21 cellular contexts compared by ENCODE assay signal in genomic region chr1:31668303-31668883, GRCh38. TPM values are rescaled to one million over a fixed set of nuclear protein-coding genes. Genes with fewer than 3 reads are reported as not detected.
DNase-seq lines count a peak whose midpoint lies in the region; TF ChIP-seq lines count a peak whose summit lies in the region.
"Had no signal": no experiment of that assay in that cellular context is flagged by ENCODE, and none has a peak within 500 bp of the region (broad histone marks: within the 10 kb centered on the region; RNA-seq: fewer than 3 reads in every experiment).

No MANE protein-coding gene starts in this region.

- H3K9me3 Mint-ChIP-seq in glutamatergic neuron (ENCODE audit: unreplicated experiment): peaks cover 15% of the 10 kb centered on the region

- no peak overlapping the region for H2AFZ ChIP-seq in GM23248

- no peaks in the 10 kb centered on the region for H3F3A ChIP-seq in GM23248 (ENCODE audit: insufficient read depth)

- no peaks in the 10 kb centered on the region for H3K9me2 ChIP-seq in GM23248 (ENCODE audit: insufficient read depth)

- in situ Hi-C loops in GM23248 (cut with MboI): loop anchor here (25.0 kb wide), 1 partner anchor 294 kb away; no protein-coding TSS in a partner anchor

- TF ChIP-seq CTCF in VCaP (conservative IDR thresholded peaks at IDR 0.05) (no peak), glutamatergic neuron (IDR thresholded peaks at IDR 0.05; ENCODE audit: partially characterized antibody, unreplicated experiment) (no peak), stomach (IDR thresholded peaks at IDR 0.05) (no peak)

- H3K27ac Mint-ChIP-seq in glutamatergic neuron (ENCODE audit: unreplicated experiment): peak overlapping the region; percentile 99

- H3K79me2 ChIP-seq in GM23248 (ENCODE audit: insufficient read depth): no peaks in the 10 kb centered on the region

- peaks cover 55% of the 10 kb centered on the region for H3K4me1 Mint-ChIP-seq in glutamatergic neuron (ENCODE audit: low read depth, unreplicated experiment)

- H3K4me3 Mint-ChIP-seq in glutamatergic neuron (ENCODE audit: unreplicated experiment): no peak overlapping the region

- H3K27me3 Mint-ChIP-seq in glutamatergic neuron (ENCODE audit: unreplicated experiment): peaks cover 22% of the 10 kb centered on the region

- H3K4me3 ChIP-seq in stomach (no peak overlapping the region), GM23248 (no peak overlapping the region)
- H3K4me3 ChIP-seq: BLaER1 treated with 17β-estradiol and CSF1 and Interleukin-3, amounts not matched to agents 10 nM and 100 nM; MG63; SJCRH30 had no signal

- no peaks in the 10 kb centered on the region for H3K9me3 ChIP-seq in stomach
- no peaks in the 10 kb centered on the region for H3K9me3 ChIP-seq in GM23248 (ENCODE audit: low read depth)
- H3K9me3 ChIP-seq: BLaER1 treated with 17β-estradiol and CSF1 and Interleukin-3, amounts not matched to agents 10 nM and 100 nM; MG63; SJCRH30 had no signal

- TF ChIP-seq EP300 in stomach (IDR thresholded peaks at IDR 0.05): no peak

- no peak overlapping the region for H3K9ac ChIP-seq in GM23248

- intact Hi-C loops in stomach (cut with DNase I; ENCODE audit: low total_unique reads): loop anchor here (5.0 kb wide), 1 partner anchor 124 kb away; no protein-coding TSS in a partner anchor

- H3K27me3 ChIP-seq in stomach: no peaks in the 10 kb centered on the region
- no peaks in the 10 kb centered on the region for H3K27me3 ChIP-seq in GM23248 (replicated peaks; ENCODE audit: insufficient read depth)
- H3K27me3 ChIP-seq: MG63 had no signal

- H3K27ac ChIP-seq in VCaP (peak overlapping the region; percentile 85; the same call in 1 of the 2 replicates), stomach (peak overlapping the region in 4 of 5 donors; percentile 13 to 88 (median 84)), GM23248 (no peak overlapping the region)
- H3K27ac ChIP-seq: BLaER1 treated with 17β-estradiol and CSF1 and Interleukin-3, amounts not matched to agents 10 nM and 100 nM; SJCRH30 had no signal

- 79 to 91% (median 86%) methylated on average over 10 to 11 of the region's 11 CpGs for WGBS in stomach, 5 donors
- 72 to 77% methylated on average over 10 to 11 of the region's 11 CpGs for WGBS in GM23248 (ENCODE audit: low coverage in 1 of 2, low lambda C conversion rate in 2 of 2, missing lambda C conversion rate in 2 of 2), 2 experiments

- TF ChIP-seq POLR2A in stomach (IDR thresholded peaks at IDR 0.05): no peak

- H3K36me3 ChIP-seq in stomach (peaks cover 0 to 30% (median 10%) of the 10 kb centered on the region in 4 donors), GM23248 (ENCODE audit: low read depth) (no peaks in the 10 kb centered on the region; the same call in 1 of the 2 replicates)
- H3K36me3 ChIP-seq: BLaER1 treated with 17β-estradiol and CSF1 and Interleukin-3, amounts not matched to agents 10 nM and 100 nM; SJCRH30 had no signal

- H3K4me1 ChIP-seq in stomach (peaks cover 34 to 82% (median 53%) of the 10 kb centered on the region in 4 donors), GM23248 (ENCODE audit: insufficient read depth) (no peaks in the 10 kb centered on the region)

- H3K4me2 ChIP-seq in GM23248 (ENCODE audit: unreplicated experiment): no peak overlapping the region

- no peaks in the 10 kb centered on the region for H4K20me1 ChIP-seq in GM23248 (ENCODE audit: insufficient read depth)
- H4K20me1 ChIP-seq: BLaER1 treated with 17β-estradiol and CSF1 and Interleukin-3, amounts not matched to agents 10 nM and 100 nM had no signal

- DNase-seq in DMS53 (lab: John Stamatoyannopoulos, UW) (peak; percentile 37), DMS53 treated with DMSO at 0.1 percent for 48 hours (lab: John Stamatoyannopoulos, UW; ENCODE audit: unreplicated experiment) (no peak), glutamatergic neuron (peak; percentile 62), stomach (no peak), iPS-NIHi7 (ENCODE audit: extremely low spot score) (no peak), GM23248 (no peak)
- DNase-seq in stimulated activated CD4-positive, alpha-beta T cell treated with anti-CD3 and anti-CD28 coated beads, Interleukin-1b, Interleukin-23, amount 100 ng/mL, for 48 hours: no peak
- DNase-seq: 8988T, EL, Karpas-422, MG63, NCI-H1092 treated with DMSO at 0.1 percent for 48 hours, NCI-H1694 treated with DMSO at 0.1 percent for 48 hours, NCI-H2107, NCI-H345, NCI-H526 treated with DMSO at 0.1 percent for 48 hours, OCI-M1, SJCRH30 had no signal

- H3K36me3 Mint-ChIP-seq in glutamatergic neuron (ENCODE audit: unreplicated experiment): no peaks in the 10 kb centered on the region

RNA-seq across cellular contexts. Expression of gene PEF1, which starts 23.7 kb away (rescaled TPM):
- total RNA-seq in glutamatergic neuron (ENCODE audit: unreplicated experiment): 38.9 TPM
- total RNA-seq in stomach: 10 to 100 TPM; 19.7 to 91.0 (median 69.6) TPM
- 10 to 100 TPM; 54.7 to 71.9 (median 62.7) TPM for polyA plus RNA-seq in stomach
- total RNA-seq in GM23248 (2014; rRNA removed; shearing (Covaris generic)): 97.5 and 131 TPM in 2 replicates
- polyA plus RNA-seq in GM23248 (2016; fragmentation: Nextera tagmentation; extraction: Ambion mirVana): 71.3 and 77.8 TPM in 2 replicates

RNA-seq across cellular contexts. Expression of gene COL16A1, which starts 35.4 kb away (rescaled TPM):
- 52.2 TPM for total RNA-seq in glutamatergic neuron (ENCODE audit: unreplicated experiment)
- 100 to 1,000 TPM in 3 of 5 donors, 10 to 100 TPM in 2; 64.2 to 127 (median 118) TPM for total RNA-seq in stomach
- polyA plus RNA-seq in stomach: 10 to 100 TPM; 19.8 to 27.4 (median 24.7) TPM
- 234 and 247 TPM in 2 replicates for total RNA-seq in GM23248 (2014; rRNA removed; shearing (Covaris generic))
- 67.3 and 68.7 TPM in 2 replicates for polyA plus RNA-seq in GM23248 (2016; fragmentation: Nextera tagmentation; extraction: Ambion mirVana)

RNA-seq across cellular contexts. Expression of gene HCRTR1, which starts 50.9 kb away (rescaled TPM):
- total RNA-seq in glutamatergic neuron (ENCODE audit: unreplicated experiment) (not detected), stomach (not detected)
- polyA plus RNA-seq in stomach (not detected), GM23248 (2016; fragmentation: Nextera tagmentation; extraction: Ambion mirVana) (not detected in 2 replicates)
- total RNA-seq in GM23248 (2014; rRNA removed; shearing (Covaris generic)): not detected in 2 replicates
- total RNA-seq: RPMI7951, SJCRH30 had no signal

Comparison
In these comparisons a context has a peak if more than half of its experiments do, and no peak if none do; other contexts are left out.
1. DNase-seq: peak in DMS53 (single experiment) and glutamatergic neuron (single experiment); none in DMS53 treated with DMSO at 0.1 percent for 48 hours (single experiment), stomach (single experiment), iPS-NIHi7 (single experiment), GM23248 (single experiment) and stimulated activated CD4-positive, alpha-beta T cell treated with anti-CD3 and anti-CD28 coated beads, Interleukin-1b, Interleukin-23, amount 100 ng/mL, for 48 hours (single experiment).